2 cellular contexts compared by ENCODE assay signal in the genomic region with DNA sequence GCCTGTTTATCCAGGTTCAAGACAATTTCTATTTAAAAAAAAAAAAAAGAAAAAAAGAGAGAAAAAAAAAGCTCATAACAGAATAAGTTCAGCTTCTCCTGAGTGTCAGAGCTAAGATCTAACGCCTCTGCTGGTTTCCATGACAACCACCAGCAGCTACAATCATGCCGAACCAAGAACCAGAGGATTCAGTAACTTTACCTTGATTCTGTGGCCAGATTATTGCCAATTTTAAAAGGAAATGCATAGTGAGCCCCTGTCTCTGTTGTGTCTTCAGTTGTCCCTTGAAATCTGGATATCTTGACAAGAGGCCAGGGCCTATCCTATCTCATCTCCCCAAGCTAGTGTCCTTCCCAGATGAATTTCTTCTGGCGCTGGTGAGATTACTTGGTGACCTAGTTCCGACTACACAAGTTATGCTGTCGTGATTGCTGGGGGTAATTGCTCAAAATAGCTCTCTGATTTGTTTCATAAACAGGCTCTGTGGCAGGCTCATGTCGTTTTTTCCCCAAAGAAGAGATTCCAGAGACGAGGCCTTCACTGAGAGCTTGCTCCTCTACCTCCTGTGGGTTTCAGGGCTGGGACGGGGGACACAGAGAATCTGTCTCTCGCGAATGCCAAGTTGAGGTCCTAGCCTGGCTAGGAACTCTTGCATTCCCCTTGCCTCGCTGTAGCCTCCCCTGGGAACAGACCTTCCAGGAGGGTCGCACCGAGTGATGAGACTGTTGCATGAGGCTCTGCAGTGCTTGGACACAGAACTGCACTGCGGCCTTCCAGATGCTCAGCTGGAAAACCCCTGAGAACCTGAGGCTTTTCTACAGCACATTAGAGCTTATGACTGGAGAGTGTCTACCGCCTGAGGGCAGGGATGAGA.
TF ChIP-seq lines count a peak whose summit lies in the region.

No MANE protein-coding gene starts in this region.

TF ChIP-seq in HepG2, 621 proteins besides CTCF, POLR2A, EP300 and RAD21:
- TF ChIP-seq GABPB1 (CRISPR knock-in tag; IDR thresholded peaks at IDR 0.05) (no peak), RFX3 (CRISPR knock-in tag; IDR thresholded peaks at IDR 0.05) (peak; percentile 52; the same call in 1 of the 2 replicates), ZNF484 (CRISPR knock-in tag; IDR thresholded peaks at IDR 0.05; ENCODE audit: borderline replicate concordance, low read depth) (no peak), RFX1 (IDR thresholded peaks at IDR 0.05) (peak; percentile 23; the same call in 1 of the 2 replicates)
- TF ChIP-seq, protein P1, sequence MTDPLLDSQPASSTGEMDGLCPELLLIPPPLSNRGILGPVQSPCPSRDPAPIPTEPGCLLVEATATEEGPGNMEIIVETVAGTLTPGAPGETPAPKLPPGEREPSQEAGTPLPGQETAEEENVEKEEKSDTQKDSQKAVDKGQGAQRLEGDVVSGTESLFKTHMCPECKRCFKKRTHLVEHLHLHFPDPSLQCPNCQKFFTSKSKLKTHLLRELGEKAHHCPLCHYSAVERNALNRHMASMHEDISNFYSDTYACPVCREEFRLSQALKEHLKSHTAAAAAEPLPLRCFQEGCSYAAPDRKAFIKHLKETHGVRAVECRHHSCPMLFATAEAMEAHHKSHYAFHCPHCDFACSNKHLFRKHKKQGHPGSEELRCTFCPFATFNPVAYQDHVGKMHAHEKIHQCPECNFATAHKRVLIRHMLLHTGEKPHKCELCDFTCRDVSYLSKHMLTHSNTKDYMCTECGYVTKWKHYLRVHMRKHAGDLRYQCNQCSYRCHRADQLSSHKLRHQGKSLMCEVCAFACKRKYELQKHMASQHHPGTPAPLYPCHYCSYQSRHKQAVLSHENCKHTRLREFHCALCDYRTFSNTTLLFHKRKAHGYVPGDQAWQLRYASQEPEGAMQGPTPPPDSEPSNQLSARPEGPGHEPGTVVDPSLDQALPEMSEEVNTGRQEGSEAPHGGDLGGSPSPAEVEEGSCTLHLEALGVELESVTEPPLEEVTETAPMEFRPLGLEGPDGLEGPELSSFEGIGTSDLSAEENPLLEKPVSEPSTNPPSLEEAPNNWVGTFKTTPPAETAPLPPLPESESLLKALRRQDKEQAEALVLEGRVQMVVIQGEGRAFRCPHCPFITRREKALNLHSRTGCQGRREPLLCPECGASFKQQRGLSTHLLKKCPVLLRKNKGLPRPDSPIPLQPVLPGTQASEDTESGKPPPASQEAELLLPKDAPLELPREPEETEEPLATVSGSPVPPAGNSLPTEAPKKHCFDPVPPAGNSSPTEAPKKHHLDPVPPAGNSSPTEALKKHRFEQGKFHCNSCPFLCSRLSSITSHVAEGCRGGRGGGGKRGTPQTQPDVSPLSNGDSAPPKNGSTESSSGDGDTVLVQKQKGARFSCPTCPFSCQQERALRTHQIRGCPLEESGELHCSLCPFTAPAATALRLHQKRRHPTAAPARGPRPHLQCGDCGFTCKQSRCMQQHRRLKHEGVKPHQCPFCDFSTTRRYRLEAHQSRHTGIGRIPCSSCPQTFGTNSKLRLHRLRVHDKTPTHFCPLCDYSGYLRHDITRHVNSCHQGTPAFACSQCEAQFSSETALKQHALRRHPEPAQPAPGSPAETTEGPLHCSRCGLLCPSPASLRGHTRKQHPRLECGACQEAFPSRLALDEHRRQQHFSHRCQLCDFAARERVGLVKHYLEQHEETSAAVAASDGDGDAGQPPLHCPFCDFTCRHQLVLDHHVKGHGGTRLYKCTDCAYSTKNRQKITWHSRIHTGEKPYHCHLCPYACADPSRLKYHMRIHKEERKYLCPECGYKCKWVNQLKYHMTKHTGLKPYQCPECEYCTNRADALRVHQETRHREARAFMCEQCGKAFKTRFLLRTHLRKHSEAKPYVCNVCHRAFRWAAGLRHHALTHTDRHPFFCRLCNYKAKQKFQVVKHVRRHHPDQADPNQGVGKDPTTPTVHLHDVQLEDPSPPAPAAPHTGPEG (CRISPR knock-in tag; IDR thresholded peaks at IDR 0.05): no peak

TF ChIP-seq in WTC11, 78 proteins besides CTCF, POLR2A, EP300 and RAD21:
- TF ChIP-seq RORB (CRISPR knock-in tag; IDR thresholded peaks at IDR 0.05): no peak
- TF ChIP-seq TEAD4 (CRISPR knock-in tag; IDR thresholded peaks at IDR 0.05): no peak
- TF ChIP-seq OVOL2 (CRISPR knock-in tag; IDR thresholded peaks at IDR 0.05; ENCODE audit: borderline replicate concordance): no peak
